1 cellular context compared by ENCODE assay signal in genomic region chr4:38904090-38904666, GRCh38.
TF ChIP-seq lines count a peak whose summit lies in the region.

No MANE protein-coding gene starts in this region.

TF ChIP-seq in liver, 16 proteins besides CTCF, POLR2A, EP300 and RAD21 (continued from another document):
- TF ChIP-seq REST (IDR thresholded peaks at IDR 0.05) (peak; percentile 81), HNF4G (IDR thresholded peaks at IDR 0.05) (peak; percentile 67), SP1 (IDR thresholded peaks at IDR 0.05) (peak; percentile 93), EGR1 (IDR thresholded peaks at IDR 0.05; ENCODE audit: low read depth in 2 of 2) (peak in 1 of 2 donors; percentile 36), GABPA (IDR thresholded peaks at IDR 0.05 in 1 of 2, conservative IDR thresholded peaks at IDR 0.05 in 1 of 2) (no peak)
